Comparison of ENCODE assay signal across 8 cellular contexts in genomic region chr15:91099616-91100560, GRCh38.
DNase-seq lines count a peak whose midpoint lies in the region; ATAC-seq lines count a peak whose summit lies in the region.

Gene SV2B, plus strand, starts transcription at chr15:91100257. Its CDS starts 126,007 bp downstream, at chr15:91226264.

- no peaks in the 10 kb centered on the region for H3K9me3 ChIP-seq in SK-N-MC (ENCODE audit: low read depth, low read length)
- H3K9me3 ChIP-seq in iPS DF 6.9 (ENCODE audit: control insufficient read depth, insufficient read depth, low read length): no peaks in the 10 kb centered on the region

- no peak for DNase-seq in SK-N-MC (ENCODE audit: low read depth, low spot score)
- DNase-seq in iPS DF 6.9 (ENCODE audit: low read depth, low spot score): no peak
- DNase-seq in skeletal muscle cell (ENCODE audit: low read depth): peak; percentile 17
- no peak for DNase-seq in NCI-H2107 treated with DMSO at 0.1 percent for 48 hours (lab: John Stamatoyannopoulos, UW; ENCODE audit: unreplicated experiment)
- DNase-seq in AML-193 (lab: John Stamatoyannopoulos, UW): no peak

- H3K27ac ChIP-seq in SK-N-MC: no peak within 1 kb of the TSS
- peak within 1 kb of the TSS; percentile 85 for H3K27ac ChIP-seq in angular gyrus (ENCODE audit: low read depth, low read length)
- H3K27ac ChIP-seq in iPS DF 6.9 (ENCODE audit: low read length): no peak within 1 kb of the TSS

- H3K4me1 ChIP-seq in iPS DF 6.9 (ENCODE audit: control insufficient read depth, insufficient read depth, low read length): 0 out of 2 replicates have a peak, but pooled peaks cover 2% of the 10 kb centered on the region

- ATAC-seq in GM18498 (IDR thresholded peaks at IDR 0.05; ENCODE audit: unreplicated experiment) (peak; percentile 71), HG03095 (IDR thresholded peaks at IDR 0.05; ENCODE audit: unreplicated experiment) (peak; percentile 49)

- H3K4me3 ChIP-seq in SK-N-MC (peak within 1 kb of the TSS; percentile 86), iPS DF 6.9 (ENCODE audit: low read length) (peak within 1 kb of the TSS; percentile 38; the same call in 1 of the 2 replicates), skeletal muscle cell (ENCODE audit: low read depth, low read length) (peak within 1 kb of the TSS; percentile 54)

- H3K27me3 ChIP-seq in iPS DF 6.9 (ENCODE audit: control insufficient read depth, insufficient read depth, low read length): peaks cover 35% of the 10 kb centered on the region

- no CpG with 5 or more reads among the region's 80 CpGs for WGBS in iPS DF 6.9 (ENCODE audit: insufficient coverage, insufficient read length)

- H3K36me3 ChIP-seq in SK-N-MC (ENCODE audit: insufficient read depth, low read length) (no peaks in the 10 kb centered on the region), iPS DF 6.9 (ENCODE audit: control insufficient read depth, insufficient read depth, low read length) (no peaks in the 10 kb centered on the region)

- peak within 1 kb of the TSS; percentile 47 for H3K9ac ChIP-seq in SK-N-MC (ENCODE audit: insufficient read length)
